ENCODE assay signal across 10 cellular contexts in genomic region chr22:38924197-38924952, GRCh38. TPM values are rescaled to one million over a fixed set of nuclear protein-coding genes. Genes with fewer than 3 reads are reported as not detected.
DNase-seq lines count a peak whose midpoint lies in the region; ATAC-seq and TF ChIP-seq lines count a peak whose summit lies in the region.
"Had no signal": no experiment of that assay in that cellular context is flagged by ENCODE, and none has a peak within 500 bp of the region (broad histone marks: within the 10 kb centered on the region; RNA-seq: fewer than 3 reads in every experiment).

No MANE protein-coding gene starts in this region.

- peaks cover 16% of the 10 kb centered on the region for H3F3A ChIP-seq in SK-N-SH (replicated peaks; ENCODE audit: insufficient read depth)

- H4K20me1 ChIP-seq in SK-N-SH (ENCODE audit: insufficient read depth), result peaks cover 4% of the 10 kb centered on the region; the same call in 1 of the 2 replicates

- H3K4me1 Mint-ChIP-seq in natural killer cell, result peaks cover 6 to 7% of the 10 kb centered on the region in 2 donors

- H3K27ac Mint-ChIP-seq in natural killer cell, result no peak overlapping the region
- H3K27ac Mint-ChIP-seq: B cell had no signal

- ATAC-seq in foreskin keratinocyte (peak; percentile 58), natural killer cell (no peak)

- no peaks in the 10 kb centered on the region for H3K9me2 ChIP-seq in SK-N-SH

- H3K36me3 ChIP-seq in SK-N-SH (replicated peaks in 1 of 2; ENCODE audit: control insufficient read depth in 1 of 2, insufficient read depth in 2 of 2, low read length in 1 of 2), result no peaks in the 10 kb centered on the region
- no peaks in the 10 kb centered on the region for H3K36me3 ChIP-seq in prostate gland

- intact Hi-C loops in prostate gland (cut with DNase I) (loop anchor here (2.0 kb wide), 1 partner anchor 54 kb away; no protein-coding TSS in a partner anchor), natural killer cell (cut with micrococcal nuclease) (no loop called here)

- peaks cover 29 to 43% of the 10 kb centered on the region in 2 donors for H3K27me3 Mint-ChIP-seq in natural killer cell (ENCODE audit: low read depth in 2 of 2)

- H3K79me2 ChIP-seq in SK-N-SH (ENCODE audit: insufficient read depth), result no peaks in the 10 kb centered on the region

- CTCF ChIA-PET in SK-N-SH (lab: Yijun Ruan, JAX), result interaction anchor here (0.8 to 2.0 kb wide), 7 partner anchors 25 to 230 kb away, joined by 3 to 14 read pairs (median 4); partner anchors contain the start of gene CBX6

- peaks cover 13 to 15% of the 10 kb centered on the region in 2 experiments; a peak in 3 of 4 replicates for H3K4me1 ChIP-seq in SK-N-SH (ENCODE audit: control insufficient read depth in 1 of 2, insufficient read depth in 2 of 2, low read depth in 1 of 2, low read length in 1 of 2)
- peaks cover 14% of the 10 kb centered on the region for H3K4me1 ChIP-seq in foreskin keratinocyte
- peaks cover 21% of the 10 kb centered on the region for H3K4me1 ChIP-seq in prostate gland (replicated peaks)

- H3K4me3 ChIP-seq in SK-N-SH (ENCODE audit: low read depth in 2 of 2, low read length in 1 of 2) (peak overlapping the region; percentile 15 to 52), prostate gland (no peak overlapping the region)

- H3K9ac ChIP-seq in SK-N-SH, result no peak overlapping the region

- no peaks in the 10 kb centered on the region for H3K9me3 Mint-ChIP-seq in natural killer cell

- WGBS in SK-N-SH (ENCODE audit: low lambda C conversion rate), result 9% methylated on average over 10 of the region's 10 CpGs
- WGBS in prostate gland, result 4% methylated on average over 10 of the region's 10 CpGs

- TF ChIP-seq CTCF in SK-N-SH (IDR thresholded peaks at IDR 0.05), result no peak
- no peak for TF ChIP-seq CTCF in foreskin keratinocyte (conservative IDR thresholded peaks at IDR 0.05)
- TF ChIP-seq CTCF in prostate gland (IDR thresholded peaks at IDR 0.05), result no peak
- TF ChIP-seq CTCF in natural killer cell (IDR thresholded peaks at IDR 0.05), result no peak

- no peak overlapping the region for H2AFZ ChIP-seq in SK-N-SH (ENCODE audit: low read depth)

- no peak for TF ChIP-seq RAD21 in SK-N-SH (IDR thresholded peaks at IDR 0.05; ENCODE audit: low read length)

- TF ChIP-seq EP300 in SK-N-SH (IDR thresholded peaks at IDR 0.05; ENCODE audit: borderline replicate concordance in 1 of 2, low read depth in 1 of 2, low read length in 1 of 2), result peak; percentile 7 to 14; a peak in 1 of 4 replicates

- DNase-seq in NCI-H82 (lab: John Stamatoyannopoulos, UW), result peak; percentile 39
- DNase-seq in NCI-H82 treated with DMSO at 0.1 percent for 48 hours (lab: John Stamatoyannopoulos, UW; ENCODE audit: unreplicated experiment), result no peak
- DNase-seq in SK-N-SH, result no peak
- peak; percentile 50 to 61 for DNase-seq in foreskin keratinocyte
- peak; percentile 88 for DNase-seq in prostate gland (ENCODE audit: low spot score)
- no peak for DNase-seq in UCSD-AML1 (lab: John Stamatoyannopoulos, UW; ENCODE audit: unreplicated experiment)
- no peak for DNase-seq in natural killer cell
- no peak for DNase-seq in effector CD4-positive, alpha-beta T cell

- H3K4me3 Mint-ChIP-seq in natural killer cell, result no peak overlapping the region
- H3K4me3 Mint-ChIP-seq: B cell had no signal

- peak overlapping the region; percentile 80 for H3K4me2 ChIP-seq in SK-N-SH

- no peaks in the 10 kb centered on the region for H3K36me3 Mint-ChIP-seq in natural killer cell

- H3K27me3 ChIP-seq in SK-N-SH (ENCODE audit: insufficient read depth) (no peaks in the 10 kb centered on the region), foreskin keratinocyte (peaks cover 78% of the 10 kb centered on the region), prostate gland (replicated peaks; ENCODE audit: insufficient read depth) (no peaks in the 10 kb centered on the region)

- POLR2A ChIA-PET in SK-N-SH (lab: Yijun Ruan, JAX), result no interaction called here

- H3K27ac ChIP-seq in SK-N-SH (ENCODE audit: low read depth in 2 of 2, low read length in 1 of 2) (peak overlapping the region; percentile 58 to 71; a peak in 3 of 4 replicates), foreskin keratinocyte (no peak overlapping the region), prostate gland (peak overlapping the region; percentile 72)

- no peak for TF ChIP-seq POLR2A in prostate gland (IDR thresholded peaks at IDR 0.05)

- no peaks in the 10 kb centered on the region for H3K9me3 ChIP-seq in SK-N-SH
- no peaks in the 10 kb centered on the region for H3K9me3 ChIP-seq in prostate gland

TF ChIP-seq in SK-N-SH, 30 proteins besides CTCF, POLR2A, EP300 and RAD21 (continues in another document):
- TF ChIP-seq IRF3 (IDR thresholded peaks at IDR 0.05; ENCODE audit: low read depth, low read length), result no peak
- no peak for TF ChIP-seq SMC3 (IDR thresholded peaks at IDR 0.05; ENCODE audit: low read depth, low read length)
- TF ChIP-seq FOXM1 (IDR thresholded peaks at IDR 0.05; ENCODE audit: low read depth), result no peak
- TF ChIP-seq GABPA (IDR thresholded peaks at IDR 0.05; ENCODE audit: low read depth), result no peak
- TF ChIP-seq TEAD4 (IDR thresholded peaks at IDR 0.05; ENCODE audit: borderline replicate concordance, insufficient read depth), result peak; percentile 51; the same call in 1 of the 2 replicates
- no peak for TF ChIP-seq USF2 (IDR thresholded peaks at IDR 0.05; ENCODE audit: borderline replicate concordance, low read depth, low read length)
- no peak for TF ChIP-seq TCF12 (IDR thresholded peaks at IDR 0.05)
- TF ChIP-seq JUND (IDR thresholded peaks at IDR 0.05), result peak; percentile 60
- TF ChIP-seq FOXJ3 (CRISPR knock-in tag; IDR thresholded peaks at IDR 0.05), result no peak
- TF ChIP-seq TAF1 (IDR thresholded peaks at IDR 0.05; ENCODE audit: borderline replicate concordance, low read depth, low read length), result no peak
- no peak for TF ChIP-seq POLR2AphosphoS5 (IDR thresholded peaks at IDR 0.05; ENCODE audit: low read depth, low read length)
- no peak for TF ChIP-seq RXRA (IDR thresholded peaks at IDR 0.05; ENCODE audit: borderline replicate concordance, low read depth)
- TF ChIP-seq YY1 (IDR thresholded peaks at IDR 0.05; ENCODE audit: low read depth), result no peak
- TF ChIP-seq CHD2 (IDR thresholded peaks at IDR 0.05; ENCODE audit: low read length, partially characterized antibody), result no peak
- peak; percentile 61; the same call in 1 of the 2 replicates for TF ChIP-seq MEF2A (IDR thresholded peaks at IDR 0.05; ENCODE audit: borderline replicate concordance, low read depth)
- peak; percentile 33; the same call in 1 of the 2 replicates for TF ChIP-seq GATA2 (CRISPR knock-in tag; IDR thresholded peaks at IDR 0.05)
- TF ChIP-seq PBX3 (IDR thresholded peaks at IDR 0.05), result peak; percentile 52; the same call in 1 of the 2 replicates
- 0 out of 2 replicates have a peak, but pooled peaks have one; percentile 8 for TF ChIP-seq RCOR1 (IDR thresholded peaks at IDR 0.05; ENCODE audit: low read length)

RNA-seq across cellular contexts. Expression of gene APOBEC3A, which starts 33.0 kb away (rescaled TPM):
- polyA plus RNA-seq in SK-N-SH (2012; rRNA removed), result not detected in 2 replicates
- polyA plus RNA-seq in SK-N-SH (2012; cell fraction: cytosol; rRNA removed), result not detected in 2 replicates
- polyA plus RNA-seq in SK-N-SH (2012; cell fraction: nucleus; rRNA removed), result not detected in 2 replicates
- total RNA-seq in foreskin keratinocyte, result not detected in 2 replicates
- not detected in 2 replicates for polyA plus RNA-seq in foreskin keratinocyte
- total RNA-seq in prostate gland, result 1 to 10 TPM in 1 of 2 donors, not detected in 1; 1.6 TPM
- total RNA-seq in natural killer cell, result 10 to 100 TPM in 1 of 3 donors, 1 to 10 TPM in 1, under 1 TPM in 1; 0.66 to 48.1 (median 4.3) TPM
- total RNA-seq: B cell; T-helper 1 cell treated with Interleukin-12 subunit alpha and Interleukin-12 subunit beta and Interleukin-4 antibody, amounts not matched to agents 30 ng/mL and 1 ng/mL, for 36 hours had no signal

RNA-seq across cellular contexts. Expression of gene CBX6, which starts 52.4 kb away (rescaled TPM):
- polyA plus RNA-seq in SK-N-SH (2012; rRNA removed) (3.4 and 5.4 TPM in 2 replicates), foreskin keratinocyte (8.5 and 11.4 TPM in 2 replicates)
- 2.0 and 3.2 TPM in 2 replicates for polyA plus RNA-seq in SK-N-SH (2012; cell fraction: cytosol; rRNA removed)
- polyA plus RNA-seq in SK-N-SH (2012; cell fraction: nucleus; rRNA removed), result 8.3 and 9.1 TPM in 2 replicates
- total RNA-seq in foreskin keratinocyte (23.2 and 32.7 TPM in 2 replicates), prostate gland (10 to 100 TPM; 39.9 to 56.2 TPM), natural killer cell (10 to 100 TPM; 68.0 to 81.5 (median 75.7) TPM)

RNA-seq across cellular contexts. Expression of gene APOBEC3B, which starts 57.8 kb away (rescaled TPM):
- polyA plus RNA-seq in SK-N-SH (2012; rRNA removed), result not detected in 2 replicates
- polyA plus RNA-seq in SK-N-SH (2012; cell fraction: cytosol; rRNA removed), result not detected in 2 replicates
- polyA plus RNA-seq in SK-N-SH (2012; cell fraction: nucleus; rRNA removed), result not detected in 2 replicates
- total RNA-seq in foreskin keratinocyte, result 0.41 and 1.6 TPM in 2 replicates
- 1.4 and 3.4 TPM in 2 replicates for polyA plus RNA-seq in foreskin keratinocyte
- total RNA-seq in prostate gland, result 1 to 10 TPM in 1 of 2 donors, under 1 TPM in 1; 0.91 to 1.5 TPM
- total RNA-seq in natural killer cell, result 1 to 10 TPM; 1.7 to 2.3 (median 2.2) TPM

Comparison
In these comparisons a context has a peak if more than half of its experiments do, and no peak if none do; other contexts are left out.
1. DNase-seq: peak in NCI-H82 (single experiment), foreskin keratinocyte (2 of 2) and prostate gland (single experiment); none in NCI-H82 treated with DMSO at 0.1 percent for 48 hours (single experiment), SK-N-SH (single experiment), UCSD-AML1 (single experiment), natural killer cell (single experiment) and effector CD4-positive, alpha-beta T cell (single experiment).
2. H3K4me3 ChIP-seq: peak in SK-N-SH (2 of 2); none in prostate gland (0 of 2).